ENCODE assay signal across 14 cellular contexts in the genomic region with DNA sequence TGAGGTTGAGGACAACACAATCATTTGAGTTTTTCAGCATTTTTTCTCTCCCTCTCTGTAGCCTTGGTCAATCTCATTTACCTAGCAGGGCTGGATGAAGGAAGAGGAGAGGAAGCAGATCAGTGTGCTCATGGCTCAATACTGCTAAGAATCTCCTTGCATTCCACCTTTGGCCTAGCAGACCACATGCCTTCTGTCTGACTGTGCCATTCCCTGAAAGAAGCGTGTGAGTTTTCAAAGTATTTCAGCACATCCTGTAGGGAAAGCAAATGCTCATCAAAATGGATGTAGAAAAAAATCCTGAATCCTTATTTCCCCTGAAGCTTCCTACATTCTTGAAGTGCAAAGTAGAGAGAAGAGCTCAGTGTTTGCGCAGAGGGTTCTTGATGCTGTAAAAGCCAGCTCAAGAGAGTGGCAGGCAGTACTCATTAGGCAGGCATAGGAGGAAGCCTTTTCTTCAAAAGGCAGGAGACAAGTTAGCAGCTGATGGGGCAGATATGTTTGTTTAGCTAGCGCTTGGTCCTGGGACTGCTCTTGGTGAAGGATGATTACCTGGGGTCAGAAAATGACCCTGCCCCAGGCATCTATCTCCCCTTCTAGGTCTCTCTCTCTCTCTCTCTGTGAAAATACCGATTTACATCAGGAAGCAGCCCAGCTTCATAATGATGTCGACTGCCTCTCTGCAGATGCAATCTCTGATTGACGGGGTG. TPM values are rescaled to one million over a fixed set of nuclear protein-coding genes. Genes with fewer than 3 reads are reported as not detected.
DNase-seq lines count a peak whose midpoint lies in the region; FAIRE-seq and TF ChIP-seq lines count a peak whose summit lies in the region.
"Had no signal": no experiment of that assay in that cellular context is flagged by ENCODE, and none has a peak within 500 bp of the region (broad histone marks: within the 10 kb centered on the region; RNA-seq: fewer than 3 reads in every experiment).

No MANE protein-coding gene starts in this region.

- no peaks in the 10 kb centered on the region for H3K36me3 ChIP-seq in astrocyte (ENCODE audit: insufficient read depth, low read length)
- H3K36me3 ChIP-seq: BLaER1, thyroid gland had no signal

- H4K20me1 ChIP-seq in astrocyte (ENCODE audit: insufficient read depth, low read length): no peaks in the 10 kb centered on the region
- H4K20me1 ChIP-seq: BLaER1 had no signal

- peak; percentile 96 for DNase-seq in A172 (ENCODE audit: low spot score)
- DNase-seq in HFF-Myc (ENCODE audit: extremely low read depth, low read depth): peak; percentile 52
- peak; percentile 97 for DNase-seq in astrocyte (ENCODE audit: low read depth)
- peak; percentile 24 for DNase-seq in iPS-NIHi7 (ENCODE audit: extremely low spot score)
- no peak for DNase-seq in SIG-M5 (lab: John Stamatoyannopoulos, UW)
- no peak for DNase-seq in glutamatergic neuron
- DNase-seq in GOT3 (lab: John Stamatoyannopoulos, UW): no peak
- no peak for DNase-seq in HUDEP-2 (lab: John Stamatoyannopoulos, UW; ENCODE audit: unreplicated experiment in 76 of 76)
- DNase-seq: activated CD8-positive, alpha-beta memory T cell treated with anti-CD3 and anti-CD28 coated beads, Interleukin-2, amount 10 ng/mL, durations not matched to agents 7 days and 5 days; NCI-H510A treated with DMSO at 0.1 percent for 48 hours; thyroid gland had no signal

- no peaks in the 10 kb centered on the region for H3K9me3 ChIP-seq in astrocyte (ENCODE audit: insufficient read depth, low read depth, low read length)
- H3K9me3 ChIP-seq: BLaER1, thyroid gland had no signal

- H2AFZ ChIP-seq in astrocyte (ENCODE audit: low read depth, low read length): peak overlapping the region; percentile 42

- H3K27ac ChIP-seq in astrocyte (ENCODE audit: low read depth, low read length): peak overlapping the region; percentile 84
- H3K27ac ChIP-seq: BLaER1, thyroid gland had no signal

- peak; percentile 99 for FAIRE-seq in astrocyte (lab: Jason Lieb, UNC)

- no peaks in the 10 kb centered on the region for H3K36me3 Mint-ChIP-seq in astrocyte (ENCODE audit: low read depth, unreplicated experiment)
- H3K36me3 Mint-ChIP-seq in glutamatergic neuron (ENCODE audit: unreplicated experiment): no peaks in the 10 kb centered on the region

- TF ChIP-seq CTCF in HFF-Myc (IDR thresholded peaks at IDR 0.05; ENCODE audit: low read depth, low read length, missing control alignments): no peak
- TF ChIP-seq CTCF in astrocyte (IDR thresholded peaks at IDR 0.05; ENCODE audit: insufficient read depth, low read depth, low read length): no peak
- no peak for TF ChIP-seq CTCF in glutamatergic neuron (IDR thresholded peaks at IDR 0.05; ENCODE audit: partially characterized antibody, unreplicated experiment)

- H3K27me3 Mint-ChIP-seq in astrocyte (ENCODE audit: low read depth, unreplicated experiment) (no peaks in the 10 kb centered on the region), glutamatergic neuron (ENCODE audit: unreplicated experiment) (peaks cover 2% of the 10 kb centered on the region)

- peak overlapping the region; percentile 71 for H3K4me2 ChIP-seq in astrocyte (ENCODE audit: low read length)
- H3K4me2 ChIP-seq: BLaER1 had no signal

- H3K4me3 ChIP-seq in HFF-Myc (replicated peaks; ENCODE audit: low read depth, low read length) (no peak overlapping the region), astrocyte (ENCODE audit: insufficient read depth, low read depth, low read length) (peak overlapping the region; percentile 1)
- H3K4me3 ChIP-seq: BLaER1, thyroid gland had no signal

- H3K9me3 Mint-ChIP-seq in astrocyte (ENCODE audit: unreplicated experiment) (no peaks in the 10 kb centered on the region), glutamatergic neuron (ENCODE audit: unreplicated experiment) (no peaks in the 10 kb centered on the region)
- H3K9me3 Mint-ChIP-seq: neural crest cell; T-helper 1 cell treated with Interleukin-12 subunit alpha and Interleukin-12 subunit beta and Interleukin-4 antibody, amounts not matched to agents 30 μg/mL and 1 μg/mL, for 36 hours had no signal

- H3K27me3 ChIP-seq in astrocyte (ENCODE audit: insufficient read depth, low read length): no peaks in the 10 kb centered on the region
- H3K27me3 ChIP-seq: BLaER1, thyroid gland had no signal

- peaks cover 52% of the 10 kb centered on the region for H3K4me1 Mint-ChIP-seq in astrocyte (ENCODE audit: low read depth, unreplicated experiment)
- no peaks in the 10 kb centered on the region for H3K4me1 Mint-ChIP-seq in glutamatergic neuron (ENCODE audit: low read depth, unreplicated experiment)
- H3K4me1 Mint-ChIP-seq: neural crest cell had no signal

- H3K27ac Mint-ChIP-seq in astrocyte (ENCODE audit: unreplicated experiment): peak overlapping the region; percentile 99
- no peak overlapping the region for H3K27ac Mint-ChIP-seq in glutamatergic neuron (ENCODE audit: unreplicated experiment)
- H3K27ac Mint-ChIP-seq: activated CD8-positive, alpha-beta memory T cell treated with anti-CD3 and anti-CD28 coated beads, Interleukin-2, amount 10 ng/mL, durations not matched to agents 7 days and 5 days; T-helper 1 cell treated with Interleukin-12 subunit alpha and Interleukin-12 subunit beta and Interleukin-4 antibody, amounts not matched to agents 30 μg/mL and 1 μg/mL, for 36 hours had no signal

- H3K79me2 ChIP-seq in astrocyte (ENCODE audit: insufficient read depth, low read length): no peaks in the 10 kb centered on the region

- H3K9ac ChIP-seq in astrocyte (ENCODE audit: low read length): peak overlapping the region; percentile 60
- H3K9ac ChIP-seq: BLaER1 had no signal

- H3K4me3 Mint-ChIP-seq in astrocyte (ENCODE audit: unreplicated experiment) (no peak overlapping the region), glutamatergic neuron (ENCODE audit: unreplicated experiment) (no peak overlapping the region)
- H3K4me3 Mint-ChIP-seq: activated CD8-positive, alpha-beta memory T cell treated with anti-CD3 and anti-CD28 coated beads, Interleukin-2, amount 10 ng/mL, durations not matched to agents 7 days and 5 days; neural crest cell; T-helper 1 cell treated with Interleukin-12 subunit alpha and Interleukin-12 subunit beta and Interleukin-4 antibody, amounts not matched to agents 30 μg/mL and 1 μg/mL, for 36 hours had no signal

- H3K4me1 ChIP-seq in astrocyte (ENCODE audit: insufficient read depth, low read length): peaks cover 35% of the 10 kb centered on the region
- H3K4me1 ChIP-seq: thyroid gland had no signal

RNA-seq across cellular contexts. Expression of a gene that starts 14.4 kb away (rescaled TPM):
- total RNA-seq in A172 (2014; rRNA removed; shearing (Covaris generic)): 42.6 and 43.5 TPM in 2 replicates
- total RNA-seq in astrocyte: 104 and 106 TPM in 2 replicates
- total RNA-seq in glutamatergic neuron (ENCODE audit: unreplicated experiment): 74.6 TPM

Comparison
In these comparisons a context has a peak if more than half of its experiments do, and no peak if none do; other contexts are left out.
1. DNase-seq: peak in A172 (single experiment), HFF-Myc (single experiment), astrocyte (single experiment) and iPS-NIHi7 (single experiment); none in SIG-M5 (single experiment), glutamatergic neuron (single experiment), GOT3 (single experiment) and HUDEP-2 (0 of 76).